8 cellular contexts compared by ENCODE assay signal in genomic region chr17:80262775-80263244, GRCh38. TPM values are rescaled to one million over a fixed set of nuclear protein-coding genes. Genes with fewer than 3 reads are reported as not detected.
A peak's percentile ranks its signal among the peaks of the same experiment; 100 is the strongest.
DNase-seq lines count a peak whose midpoint lies in the region; ATAC-seq, FAIRE-seq and TF ChIP-seq lines count a peak whose summit lies in the region.

No MANE protein-coding gene starts in this region.

- no peaks in the 10 kb centered on the region for H4K20me1 ChIP-seq in K562 (replicated peaks; ENCODE audit: control insufficient read depth, insufficient read depth, low read length)

- no peaks in the 10 kb centered on the region for H3K9me1 ChIP-seq in K562 (ENCODE audit: control insufficient read depth, insufficient read depth, low read length)

- peak overlapping the region; percentile 92 to 97 for H3K27ac ChIP-seq in right atrium auricular region
- H3K27ac ChIP-seq in K562 (ENCODE audit: extremely low read depth, low read depth, low read length), result peak overlapping the region; percentile 84; the same call in 2 of the 3 replicates
- peak overlapping the region; percentile 75 for H3K27ac ChIP-seq in muscle layer of colon (ENCODE audit: low read depth, low read length)

- H3K9me3 ChIP-seq in right atrium auricular region, result no peaks in the 10 kb centered on the region
- H3K9me3 ChIP-seq in K562 (replicated peaks; ENCODE audit: control insufficient read depth, insufficient read depth, low read depth, low read length), result no peaks in the 10 kb centered on the region
- no peaks in the 10 kb centered on the region for H3K9me3 ChIP-seq in muscle layer of colon (ENCODE audit: low read length)

- H2AFZ ChIP-seq in K562 (ENCODE audit: low read depth, low read length), result no peak overlapping the region

- intact Hi-C loops in Right ventricle myocardium superior (cut with DNase I) (no loop called here), K562 (cut with micrococcal nuclease) (no loop called here)

- 58% methylated on average over 8 of the region's 8 CpGs for WGBS in K562 (ENCODE audit: insufficient coverage, low coverage, missing lambda C conversion rate)

- H3K4me1 ChIP-seq in right atrium auricular region (peaks cover 0 to 37% of the 10 kb centered on the region in 2 donors), K562 (replicated peaks in 1 of 2; ENCODE audit: control insufficient read depth in 2 of 2, insufficient read depth in 2 of 2, low read length in 2 of 2) (peaks cover 39 to 59% of the 10 kb centered on the region in 2 experiments), muscle layer of colon (ENCODE audit: insufficient read depth, low read length) (peaks cover 33% of the 10 kb centered on the region)

- peak overlapping the region; percentile 80 for H3K4me2 ChIP-seq in K562 (ENCODE audit: insufficient read depth, low read length)

- in situ Hi-C loops in K562 (cut with MboI), result no loop called here

- BruUV-seq in K562 (replicated peaks; lab: Mats Ljungman, UMichigan), result no TSS peak

- peaks cover 27% of the 10 kb centered on the region for H3K79me2 ChIP-seq in K562 (ENCODE audit: control insufficient read depth, insufficient read depth, low read length)

- no peak for TF ChIP-seq RAD21 in K562 (CRISPR knock-in tag; conservative IDR thresholded peaks at IDR 0.05 in 1 of 2, IDR thresholded peaks at IDR 0.05 in 1 of 2)

- ATAC-seq in Right ventricle myocardium superior (ENCODE audit: poor library complexity), result no peak
- ATAC-seq in K562, result peak; percentile 4
- no peak for ATAC-seq in HG02588 (IDR thresholded peaks at IDR 0.05; ENCODE audit: unreplicated experiment)
- ATAC-seq in GM21367 (IDR thresholded peaks at IDR 0.05; ENCODE audit: unreplicated experiment), result no peak
- no peak for ATAC-seq in HG03520 (IDR thresholded peaks at IDR 0.05; ENCODE audit: unreplicated experiment)

- DNase-seq in right atrium auricular region (ENCODE audit: low spot score), result no peak
- DNase-seq in Right ventricle myocardium superior, result no peak
- DNase-seq in K562 (ENCODE audit: extremely low read depth in 1 of 4, low spot score in 3 of 4), result peak in 1 of 4 experiments; percentile 34
- DNase-seq in OCI-M2 (lab: John Stamatoyannopoulos, UW; ENCODE audit: unreplicated experiment), result no peak

- TF ChIP-seq EP300 in K562 (IDR thresholded peaks at IDR 0.05; ENCODE audit: low read length), result no peak

- peaks cover 6% of the 10 kb centered on the region for H3K36me3 ChIP-seq in right atrium auricular region
- peaks cover 16% of the 10 kb centered on the region; the same call in 2 of the 3 replicates for H3K36me3 ChIP-seq in K562 (ENCODE audit: control insufficient read depth, insufficient read depth, low read length)
- no peaks in the 10 kb centered on the region for H3K36me3 ChIP-seq in muscle layer of colon (ENCODE audit: insufficient read depth, low read length)

- H3K4me3 ChIP-seq in right atrium auricular region, result peak overlapping the region in 1 of 2 donors; percentile 47
- no peak overlapping the region for H3K4me3 ChIP-seq in K562
- H3K4me3 ChIP-seq in muscle layer of colon (ENCODE audit: low read depth in 1 of 2, low read length in 2 of 2), result peak overlapping the region; percentile 38 to 71

- H3K27me3 ChIP-seq in right atrium auricular region, result no peaks in the 10 kb centered on the region
- no peaks in the 10 kb centered on the region for H3K27me3 ChIP-seq in K562 (ENCODE audit: control insufficient read depth in 2 of 2, insufficient read depth in 2 of 2, low read length in 2 of 2)
- H3K27me3 ChIP-seq in muscle layer of colon (ENCODE audit: control insufficient read depth in 1 of 2, insufficient read depth in 2 of 2, low read length in 2 of 2), result no peaks in the 10 kb centered on the region

- FAIRE-seq in K562 (lab: Jason Lieb, UNC), result no peak

- TF ChIP-seq POLR2A in K562 (conservative IDR thresholded peaks at IDR 0.05), result no peak

- POLR2A ChIA-PET in K562 (lab: Yijun Ruan, JAX), result interaction anchor here (0.6 to 1.3 kb wide), 3 partner anchors 8 to 175 kb away, joined by 4 to 6 read pairs (median 5); no protein-coding TSS in a partner anchor

- H3K9ac ChIP-seq in K562 (ENCODE audit: insufficient read depth in 1 of 2, low read depth in 2 of 2, low read length in 2 of 2), result peak overlapping the region in 1 of 2 experiments; percentile 70; a peak in 2 of 4 replicates
- no peak overlapping the region for H3K9ac ChIP-seq in muscle layer of colon (ENCODE audit: low read length)

- no peak for TF ChIP-seq CTCF in right atrium auricular region (IDR thresholded peaks at IDR 0.05)
- TF ChIP-seq CTCF in K562 (IDR thresholded peaks at IDR 0.05 in 2 of 3, conservative IDR thresholded peaks at IDR 0.05 in 1 of 3; ENCODE audit: insufficient read depth in 2 of 3, low read depth in 1 of 3, low read length in 3 of 3), result no peak

- CTCF ChIA-PET in K562 (lab: Yijun Ruan, JAX; ENCODE audit: low intra/inter-chr PET ratio), result no interaction called here

TF ChIP-seq in K562, 482 proteins besides CTCF, POLR2A, EP300 and RAD21 (continues in another document):
- TF ChIP-seq ZBTB7A (IDR thresholded peaks at IDR 0.05; ENCODE audit: borderline replicate concordance, control insufficient read depth, low read depth, low read length), result 0 out of 2 replicates have a peak, but pooled peaks have one; percentile 8

RNA-seq across cellular contexts. Expression of gene RNF213, which starts 2.2 kb away (rescaled TPM):
- 10 to 100 TPM; 27.3 to 36.8 TPM for total RNA-seq in right atrium auricular region
- total RNA-seq in Right ventricle myocardium superior, result 29.9 TPM
- 548 and 579 TPM in 2 replicates for total RNA-seq in K562 (2011; cell fraction: chromatin; rRNA removed; ENCODE audit: low replicate concordance)
- total RNA-seq in K562 (2011; cell fraction: nucleolus; rRNA removed), result 219 and 226 TPM in 2 replicates
- total RNA-seq in K562 (2011; cell fraction: nucleoplasm; rRNA removed), result 260 and 263 TPM in 2 replicates
- 13.2 and 17.1 TPM in 2 replicates for total RNA-seq in K562 (2014; rRNA removed)
- 19.8 and 20.9 TPM in 2 replicates for total RNA-seq in K562 (2014; rRNA removed; fragmentation: Illumina TruSeq; extraction: Trizol)
- 17.8 and 17.9 TPM in 2 replicates for total RNA-seq in K562 (2015; rRNA removed; fragmentation: Illumina TruSeq; extraction: Trizol)
- total RNA-seq in K562 (2021), result 33.6 and 34.3 TPM in 2 replicates
- 26.7 and 36.2 TPM in 2 replicates for polyA plus RNA-seq in K562 (2011; rRNA removed)
- polyA plus RNA-seq in K562 (2011; cell fraction: cytosol; rRNA removed), result 14.1 and 15.8 TPM in 2 replicates
- 220 and 234 TPM in 2 replicates for polyA plus RNA-seq in K562 (2011; cell fraction: nucleus; rRNA removed)
- polyA plus RNA-seq in K562 (2012), result 27.2 and 54.8 TPM in 2 replicates
- 24.2 and 26.9 TPM in 2 replicates for polyA plus RNA-seq in K562 (2014; fragmentation: Illumina TruSeq; extraction: Trizol)
- 1 to 10 TPM; 5.3 to 7.1 TPM for polyA plus RNA-seq in K562 (2014; fragmentation: Nextera tagmentation; extraction: Ambion mirVana)
- polyA plus RNA-seq in K562 (2014; rRNA removed), result 15.9 and 20.1 TPM in 2 replicates
- 58.3 and 80.5 TPM in 2 replicates for polyA minus RNA-seq in K562 (2011; rRNA and poly(A)+ RNA removed)
- polyA minus RNA-seq in K562 (2011; cell fraction: cytosol; rRNA and poly(A)+ RNA removed), result 48.1 and 56.1 TPM in 2 replicates
- polyA minus RNA-seq in K562 (2011; cell fraction: nucleus; rRNA and poly(A)+ RNA removed), result 71.6 and 112 TPM in 2 replicates

RNA-seq across cellular contexts. Expression of gene SLC26A11, which starts 42.6 kb away (rescaled TPM):
- total RNA-seq in right atrium auricular region (1 to 10 TPM; 2.2 to 9.0 TPM), Right ventricle myocardium superior (5.1 TPM), K562 (2014; rRNA removed) (1.5 and 3.4 TPM in 2 replicates), K562 (2014; rRNA removed; fragmentation: Illumina TruSeq; extraction: Trizol) (0.38 and 0.91 TPM in 2 replicates), K562 (2015; rRNA removed; fragmentation: Illumina TruSeq; extraction: Trizol) (1.0 and 1.4 TPM in 2 replicates), K562 (2021) (3.1 and 4.0 TPM in 2 replicates)
- 8.5 and 21.1 TPM in 2 replicates for total RNA-seq in K562 (2011; cell fraction: chromatin; rRNA removed; ENCODE audit: low replicate concordance)
- total RNA-seq in K562 (2011; cell fraction: nucleolus; rRNA removed), result 13.3 and 15.8 TPM in 2 replicates
- 6.9 and 13.1 TPM in 2 replicates for total RNA-seq in K562 (2011; cell fraction: nucleoplasm; rRNA removed)
- polyA plus RNA-seq in K562 (2011; rRNA removed) (0.52 and 0.53 TPM in 2 replicates), K562 (2014; fragmentation: Illumina TruSeq; extraction: Trizol) (1.4 and 1.9 TPM in 2 replicates), K562 (2014; fragmentation: Nextera tagmentation; extraction: Ambion mirVana) (under 1 TPM in 1 of 2 experiments, not detected in 1; 0.06 TPM), K562 (2014; rRNA removed) (2.8 and 4.2 TPM in 2 replicates)
- polyA plus RNA-seq in K562 (2011; cell fraction: cytosol; rRNA removed), result 0.43 and 1.2 TPM in 2 replicates
- 4.1 and 8.1 TPM in 2 replicates for polyA plus RNA-seq in K562 (2011; cell fraction: nucleus; rRNA removed)
- polyA plus RNA-seq in K562 (2012), result 2.7 and 5.4 TPM in 2 replicates
- 0.46 TPM in 1 of 2 replicates, not detected in the other for polyA minus RNA-seq in K562 (2011; rRNA and poly(A)+ RNA removed)
- polyA minus RNA-seq in K562 (2011; cell fraction: cytosol; rRNA and poly(A)+ RNA removed), result 0.57 and 1.9 TPM in 2 replicates
- 1.2 and 2.0 TPM in 2 replicates for polyA minus RNA-seq in K562 (2011; cell fraction: nucleus; rRNA and poly(A)+ RNA removed)

RNA-seq across cellular contexts. Expression of gene SGSH, which starts 42.7 kb away (rescaled TPM):
- total RNA-seq in right atrium auricular region, result 10 to 100 TPM; 10.6 to 13.7 TPM
- total RNA-seq in Right ventricle myocardium superior, result 13.4 TPM
- 47.4 and 72.7 TPM in 2 replicates for total RNA-seq in K562 (2011; cell fraction: chromatin; rRNA removed; ENCODE audit: low replicate concordance)
- 43.5 and 52.4 TPM in 2 replicates for total RNA-seq in K562 (2011; cell fraction: nucleolus; rRNA removed)
- 40.5 and 41.1 TPM in 2 replicates for total RNA-seq in K562 (2011; cell fraction: nucleoplasm; rRNA removed)
- total RNA-seq in K562 (2014; rRNA removed), result 5.1 and 7.3 TPM in 2 replicates
- total RNA-seq in K562 (2014; rRNA removed; fragmentation: Illumina TruSeq; extraction: Trizol), result 2.5 and 2.6 TPM in 2 replicates
- 4.6 and 4.9 TPM in 2 replicates for total RNA-seq in K562 (2015; rRNA removed; fragmentation: Illumina TruSeq; extraction: Trizol)
- total RNA-seq in K562 (2021), result 11.8 and 15.7 TPM in 2 replicates
- 2.5 and 4.8 TPM in 2 replicates for polyA plus RNA-seq in K562 (2011; rRNA removed)
- 3.7 and 4.2 TPM in 2 replicates for polyA plus RNA-seq in K562 (2011; cell fraction: cytosol; rRNA removed)
- 19.2 and 29.1 TPM in 2 replicates for polyA plus RNA-seq in K562 (2011; cell fraction: nucleus; rRNA removed)
- 13.7 and 21.2 TPM in 2 replicates for polyA plus RNA-seq in K562 (2012)
- polyA plus RNA-seq in K562 (2014; fragmentation: Illumina TruSeq; extraction: Trizol), result 6.3 and 11.2 TPM in 2 replicates
- polyA plus RNA-seq in K562 (2014; fragmentation: Nextera tagmentation; extraction: Ambion mirVana), result under 1 TPM; 0.25 to 0.31 TPM
- 8.2 and 9.8 TPM in 2 replicates for polyA plus RNA-seq in K562 (2014; rRNA removed)
- 2.6 TPM in 2 replicates for polyA minus RNA-seq in K562 (2011; rRNA and poly(A)+ RNA removed)
- 4.5 and 6.9 TPM in 2 replicates for polyA minus RNA-seq in K562 (2011; cell fraction: cytosol; rRNA and poly(A)+ RNA removed)
- 3.4 and 6.3 TPM in 2 replicates for polyA minus RNA-seq in K562 (2011; cell fraction: nucleus; rRNA and poly(A)+ RNA removed)
